Comparison of ENCODE assay signal across 8 cellular contexts in genomic region chr6:33410711-33411631, GRCh38. TPM values are rescaled to one million over a fixed set of nuclear protein-coding genes. Genes with fewer than 3 reads are reported as not detected.
DNase-seq lines count a peak whose midpoint lies in the region; ATAC-seq, FAIRE-seq and TF ChIP-seq lines count a peak whose summit lies in the region.

PHF1 (plus strand) TSS chr6:33411014; CDS start chr6:33412264, 1,250 bp downstream.

- H3K36me3 ChIP-seq in mucosa of rectum (ENCODE audit: control insufficient read depth in 2 of 2, insufficient read depth in 2 of 2, low read length in 2 of 2) (peaks cover 31 to 33% of the 10 kb centered on the region in 2 donors), upper lobe of left lung (peaks cover 6 to 39% (median 29%) of the 10 kb centered on the region in 4 donors)

- WGBS in upper lobe of left lung, 2 donors, result 2% methylated on average over 10 to 29 of the region's 67 CpGs

- TF ChIP-seq CTCF in epithelial cell of esophagus (IDR thresholded peaks at IDR 0.05; ENCODE audit: insufficient read depth, low read depth, low read length, missing control alignments), result no peak
- no peak for TF ChIP-seq CTCF in upper lobe of left lung (IDR thresholded peaks at IDR 0.05)

- ATAC-seq in upper lobe of left lung (ENCODE audit: low FRiP score in 2 of 2), result peak; percentile 82 to 90

- H3K9me3 ChIP-seq in mucosa of rectum (ENCODE audit: control insufficient read depth in 2 of 2, low read length in 2 of 2) (no peaks in the 10 kb centered on the region), upper lobe of left lung (no peaks in the 10 kb centered on the region)

- H3K4me1 ChIP-seq in mucosa of rectum (ENCODE audit: control insufficient read depth in 2 of 2, insufficient read depth in 2 of 2, low read length in 2 of 2), result peaks cover 11 to 12% of the 10 kb centered on the region in 2 donors
- H3K4me1 ChIP-seq in upper lobe of left lung, result peaks cover 15 to 35% (median 21%) of the 10 kb centered on the region in 4 donors

- peak; percentile 79 to 88 for DNase-seq in activated CD4-positive, alpha-beta T cell treated with anti-CD3 and anti-CD28 coated beads for 4 hours
- DNase-seq in activated CD4-positive, alpha-beta T cell treated with anti-CD3 and anti-CD28 coated beads for 48 hours, result no peak
- DNase-seq in H54 (ENCODE audit: insufficient read length, low spot score), result no peak
- peak; percentile 77 for DNase-seq in LHCN-M2 (ENCODE audit: low read depth)
- DNase-seq in activated CD4-positive, alpha-beta T cell treated with anti-CD3 and anti-CD28 coated beads, Interleukin-2, amount 50 U/mL, for 1 hour, result peak; percentile 79
- DNase-seq in epithelial cell of esophagus (ENCODE audit: low read depth), result peak; percentile 86
- peak; percentile 78 to 94 for DNase-seq in upper lobe of left lung

- H3K4me3 ChIP-seq in epithelial cell of esophagus (ENCODE audit: low read length) (peak within 1 kb of the TSS; percentile 72), mucosa of rectum (ENCODE audit: low read length in 2 of 2) (peak within 1 kb of the TSS; percentile 86 to 95), upper lobe of left lung (peak within 1 kb of the TSS; percentile 81 to 99 (median 87))

- TF ChIP-seq POLR2A in H54 (IDR thresholded peaks at IDR 0.05; ENCODE audit: low read depth, low read length), result peak; percentile 57
- peak in 1 of 4 donors; percentile 75 for TF ChIP-seq POLR2A in upper lobe of left lung (IDR thresholded peaks at IDR 0.05)

- no peak for FAIRE-seq in H54 (lab: Jason Lieb, UNC)

- H3K9ac ChIP-seq in mucosa of rectum (ENCODE audit: low read depth in 1 of 2, low read length in 2 of 2), result peak within 1 kb of the TSS; percentile 91 to 98

- no peak for TF ChIP-seq EP300 in upper lobe of left lung (IDR thresholded peaks at IDR 0.05)

- peak within 1 kb of the TSS; percentile 95 to 97 for H3K27ac ChIP-seq in mucosa of rectum (ENCODE audit: low read depth in 2 of 2, low read length in 2 of 2)
- peak within 1 kb of the TSS; percentile 96 to 99 (median 98) for H3K27ac ChIP-seq in upper lobe of left lung

- H3K27me3 ChIP-seq in mucosa of rectum (ENCODE audit: control insufficient read depth in 2 of 2, insufficient read depth in 2 of 2, low read length in 2 of 2) (no peaks in the 10 kb centered on the region), upper lobe of left lung (no peaks in the 10 kb centered on the region)

RNA-seq across cellular contexts. Expression of gene PHF1, which starts in this region (rescaled TPM):
- 39.3 and 49.7 TPM in 2 replicates for total RNA-seq in LHCN-M2 (2014; rRNA removed)
- 35.3 TPM for polyA plus RNA-seq in LHCN-M2 (2012)
- total RNA-seq in upper lobe of left lung, result 100 to 1,000 TPM in 1 of 6 donors, 10 to 100 TPM in 5; 61.7 to 150 (median 65.5) TPM

Comparison
In these comparisons a context has a peak if more than half of its experiments do, and no peak if none do; other contexts are left out.
1. DNase-seq: peak in activated CD4-positive, alpha-beta T cell treated with anti-CD3 and anti-CD28 coated beads for 4 hours (2 of 2), LHCN-M2 (single experiment), activated CD4-positive, alpha-beta T cell treated with anti-CD3 and anti-CD28 coated beads, Interleukin-2, amount 50 U/mL, for 1 hour (single experiment), epithelial cell of esophagus (single experiment) and upper lobe of left lung (2 of 2); none in activated CD4-positive, alpha-beta T cell treated with anti-CD3 and anti-CD28 coated beads for 48 hours (single experiment) and H54 (single experiment).
2. Peak in every context shown above with its lines, with median percentiles within 50 percentile points of each other: H3K4me3 ChIP-seq.